19 cellular contexts compared by ENCODE assay signal in the genomic region with DNA sequence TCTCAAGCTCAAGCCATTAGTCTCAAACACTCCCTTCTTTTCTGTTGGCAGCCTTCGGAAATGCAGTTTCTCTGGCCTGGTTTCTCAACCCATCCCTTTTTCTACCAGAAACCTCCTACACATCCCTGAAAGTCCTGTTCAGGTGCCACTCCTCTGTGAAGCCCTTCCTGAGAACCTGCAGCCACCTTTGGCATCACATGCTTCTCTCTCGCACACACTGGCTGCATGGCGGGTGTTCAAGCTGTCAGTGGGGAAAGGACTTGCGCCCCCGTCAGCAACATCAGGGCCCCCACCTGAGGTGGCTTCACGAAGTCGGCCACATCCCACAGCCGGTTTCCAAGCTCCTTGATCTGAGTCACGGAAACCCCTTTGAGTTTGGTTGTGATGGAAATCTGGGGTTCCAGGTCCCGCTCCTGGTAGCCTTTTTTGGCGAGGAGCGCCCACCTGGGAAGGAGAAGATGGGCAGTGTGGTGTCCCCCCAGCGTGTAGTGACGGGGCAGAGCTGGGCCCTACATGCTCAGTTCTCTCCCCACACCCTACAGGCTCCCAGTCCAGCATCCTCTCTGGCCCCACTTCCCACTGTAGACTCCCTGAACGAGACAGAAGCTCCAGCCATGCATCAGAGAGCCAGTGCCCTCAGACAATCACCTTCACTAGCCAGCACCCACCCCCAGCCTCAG. TPM values are rescaled to one million over a fixed set of nuclear protein-coding genes. Genes with fewer than 3 reads are reported as not detected.
A peak's percentile ranks its signal among the peaks of the same experiment; 100 is the strongest.
DNase-seq lines count a peak whose midpoint lies in the region; ATAC-seq and TF ChIP-seq lines count a peak whose summit lies in the region.
"Had no signal": no experiment of that assay in that cellular context is flagged by ENCODE, and none has a peak within 500 bp of the region (broad histone marks: within the 10 kb centered on the region; RNA-seq: fewer than 3 reads in every experiment).

No MANE protein-coding gene starts in this region.

- peaks cover 17 to 21% of the 10 kb centered on the region in 2 donors for H3K27me3 Mint-ChIP-seq in natural killer cell (ENCODE audit: low read depth in 2 of 2)

- no peaks in the 10 kb centered on the region for H3K9me3 Mint-ChIP-seq in natural killer cell
- H3K9me3 Mint-ChIP-seq: activated naive CD8-positive, alpha-beta T cell treated with anti-CD3 and anti-CD28 coated beads for 36 hours; stimulated activated naive CD8-positive, alpha-beta T cell treated with anti-CD3 and anti-CD28 coated beads, Interleukin-15, amount 100 ng/mL, for 72 hours had no signal

- H3K4me2 ChIP-seq in BLaER1 (peak overlapping the region; percentile 86), PC-9 (peak overlapping the region; percentile 71), osteoblast (ENCODE audit: insufficient read depth, low read length) (peak overlapping the region; percentile 45)

- no peak overlapping the region for H3K4me3 Mint-ChIP-seq in natural killer cell
- H3K4me3 Mint-ChIP-seq: activated naive CD8-positive, alpha-beta T cell treated with anti-CD3 and anti-CD28 coated beads for 36 hours had no signal

- H3K4me1 ChIP-seq in BLaER1, result peaks cover 29% of the 10 kb centered on the region
- H3K4me1 ChIP-seq in PC-9 (replicated peaks; ENCODE audit: insufficient read depth), result peaks cover 27% of the 10 kb centered on the region
- peaks cover 44% of the 10 kb centered on the region for H3K4me1 ChIP-seq in osteoblast (ENCODE audit: insufficient read depth, low read length)

- H3K36me3 ChIP-seq in BLaER1, result no peaks in the 10 kb centered on the region
- H3K36me3 ChIP-seq in PC-9 (ENCODE audit: low read depth), result no peaks in the 10 kb centered on the region
- no peaks in the 10 kb centered on the region for H3K36me3 ChIP-seq in osteoblast (ENCODE audit: insufficient read depth, low read length)
- H3K36me3 ChIP-seq: esophagus muscularis mucosa had no signal

- peaks cover 17 to 33% of the 10 kb centered on the region in 2 donors for H3K4me1 Mint-ChIP-seq in natural killer cell

- ATAC-seq in left colon, result no peak
- no peak for ATAC-seq in GM21825 (IDR thresholded peaks at IDR 0.05; ENCODE audit: unreplicated experiment)
- ATAC-seq in natural killer cell, result no peak

- no peak overlapping the region for H2AFZ ChIP-seq in PC-9
- H2AFZ ChIP-seq in osteoblast (ENCODE audit: low read length), result no peak overlapping the region

- H3K79me2 ChIP-seq in PC-9 (ENCODE audit: low read depth), result no peaks in the 10 kb centered on the region
- no peaks in the 10 kb centered on the region for H3K79me2 ChIP-seq in osteoblast (ENCODE audit: insufficient read depth, low read length)

- CTCF ChIA-PET in PC-9 (lab: Charles Lee), result interaction anchor here (0.8 to 1.0 kb wide), 2 partner anchors 28 to 58 kb away, joined by 4 read pairs; no protein-coding TSS in a partner anchor

- H3K27ac Mint-ChIP-seq in natural killer cell, result peak overlapping the region in 1 of 2 donors; percentile 94
- H3K27ac Mint-ChIP-seq: activated naive CD8-positive, alpha-beta T cell treated with anti-CD3 and anti-CD28 coated beads for 36 hours had no signal

- H3K9ac ChIP-seq in BLaER1, result no peak overlapping the region

- intact Hi-C loops in PC-9 (cut with micrococcal nuclease; ENCODE audit: unreplicated experiment), result no loop called here
- intact Hi-C loops in left colon (cut with DNase I, micrococcal nuclease), result no loop called here
- intact Hi-C loops in natural killer cell (cut with micrococcal nuclease), result no loop called here

- H4K20me1 ChIP-seq in BLaER1 (peaks cover 6% of the 10 kb centered on the region; the same call in 1 of the 2 replicates), PC-9 (ENCODE audit: insufficient read depth) (no peaks in the 10 kb centered on the region), osteoblast (ENCODE audit: insufficient read depth, low read length) (no peaks in the 10 kb centered on the region)

- H3K27me3 ChIP-seq in BLaER1, result no peaks in the 10 kb centered on the region
- H3K27me3 ChIP-seq in PC-9 (ENCODE audit: insufficient read depth, low read depth), result no peaks in the 10 kb centered on the region
- H3K27me3 ChIP-seq in osteoblast (ENCODE audit: insufficient read depth, low read length), result no peaks in the 10 kb centered on the region
- H3K27me3 ChIP-seq: esophagus muscularis mucosa had no signal

- no TSS peak for BruUV-seq in PC-9 (replicated peaks; lab: Mats Ljungman, UMichigan)

- no peaks in the 10 kb centered on the region for H3K36me3 Mint-ChIP-seq in natural killer cell
- H3K36me3 Mint-ChIP-seq: activated naive CD8-positive, alpha-beta T cell treated with anti-CD3 and anti-CD28 coated beads for 36 hours had no signal

- H3F3A ChIP-seq in PC-9 (ENCODE audit: insufficient read depth, low read depth), result 0 out of 2 replicates have a peak, but pooled peaks cover 3% of the 10 kb centered on the region

- no peak overlapping the region for H3K4me3 ChIP-seq in BLaER1
- no peak overlapping the region for H3K4me3 ChIP-seq in PC-9
- no peak overlapping the region for H3K4me3 ChIP-seq in osteoblast (ENCODE audit: insufficient read depth, low read length)

- H3K9me3 ChIP-seq in BLaER1, result no peaks in the 10 kb centered on the region
- no peaks in the 10 kb centered on the region for H3K9me3 ChIP-seq in PC-9 (ENCODE audit: insufficient read depth, low read depth)
- H3K9me3 ChIP-seq in osteoblast (ENCODE audit: low read depth, low read length), result no peaks in the 10 kb centered on the region
- H3K9me3 ChIP-seq: esophagus muscularis mucosa had no signal

- POLR2A ChIA-PET in PC-9 (lab: Charles Lee; ENCODE audit: unreplicated experiment), result interaction anchor here (0.5 to 0.6 kb wide), 2 partner anchors 11 to 115 kb away, joined by 7 read pairs; no protein-coding TSS in a partner anchor

- TF ChIP-seq CTCF in PC-9 (conservative IDR thresholded peaks at IDR 0.05) (no peak), osteoblast (IDR thresholded peaks at IDR 0.05; ENCODE audit: extremely low read depth, low read depth, low read length) (no peak), natural killer cell (IDR thresholded peaks at IDR 0.05) (no peak)

- DNase-seq in PC-9 (no peak), epithelial cell of prostate (ENCODE audit: low read depth, low spot score) (no peak), osteoblast (ENCODE audit: insufficient read length, low spot score, missing footprints) (peak; percentile 63), left colon (no peak), dermis blood vessel endothelial cell (no peak), natural killer cell (no peak)
- DNase-seq: activated CD4-positive, CD25-positive, alpha-beta regulatory T cell treated with anti-CD3 and anti-CD28 coated beads, Interleukin-2, amount 50 U/mL, for 72 hours; activated naive CD8-positive, alpha-beta T cell treated with anti-CD3 and anti-CD28 coated beads for 36 hours; activated T-cell treated with anti-CD3 and anti-CD28 coated beads for 4 hours; central memory CD4-positive, alpha-beta T cell; NCI-H774; stimulated activated naive CD8-positive, alpha-beta T cell treated with anti-CD3 and anti-CD28 coated beads, Interleukin-15, amount 100 ng/mL, for 72 hours; T-helper 1 cell had no signal

- H3K27ac ChIP-seq in BLaER1, result no peak overlapping the region
- no peak overlapping the region for H3K27ac ChIP-seq in PC-9
- H3K27ac ChIP-seq in epithelial cell of prostate, result peak overlapping the region; percentile 22
- peak overlapping the region; percentile 95 for H3K27ac ChIP-seq in osteoblast (ENCODE audit: low read depth, low read length)
- H3K27ac ChIP-seq: esophagus muscularis mucosa had no signal

- no peaks in the 10 kb centered on the region for H3K9me2 ChIP-seq in PC-9 (ENCODE audit: insufficient read depth)

RNA-seq across cellular contexts. Expression of gene LRRC74B, which starts 1.8 kb away (rescaled TPM):
- total RNA-seq in PC-9 (2021) (0.25 TPM in 1 of 2 replicates, not detected in the other), osteoblast (under 0.01 TPM in 1 of 2 replicates, not detected in the other), left colon (under 1 TPM in 1 of 2 donors, not detected in 1; 0.18 TPM), dermis blood vessel endothelial cell (not detected in 2 replicates), natural killer cell (under 1 TPM in 1 of 3 donors, not detected in 2; 0.11 TPM)
- total RNA-seq: activated naive CD8-positive, alpha-beta T cell treated with anti-CD3 and anti-CD28 coated beads for 36 hours; esophagus muscularis mucosa; liver; omental fat pad had no signal

RNA-seq across cellular contexts. Expression of gene SLC7A4, which starts 11.6 kb away (rescaled TPM):
- not detected in 2 replicates for total RNA-seq in PC-9 (2021)
- under 0.01 and 0.36 TPM in 2 replicates for total RNA-seq in osteoblast
- 1 to 10 TPM; 4.0 to 4.9 TPM for total RNA-seq in left colon
- total RNA-seq in dermis blood vessel endothelial cell, result not detected in 2 replicates
- total RNA-seq in natural killer cell, result not detected
- total RNA-seq: RPMI7951 had no signal

RNA-seq across cellular contexts. Expression of gene P2RX6, which starts 29.0 kb away (rescaled TPM):
- 2.4 and 2.7 TPM in 2 replicates for total RNA-seq in PC-9 (2021)
- 3.2 and 5.1 TPM in 2 replicates for total RNA-seq in osteoblast
- total RNA-seq in left colon, result 1 to 10 TPM in 1 of 2 donors, under 1 TPM in 1; 0.73 to 1.5 TPM
- under 0.01 TPM in 1 of 2 replicates, not detected in the other for total RNA-seq in dermis blood vessel endothelial cell
- total RNA-seq in natural killer cell, result under 1 TPM; 0.14 to 0.93 (median 0.18) TPM

RNA-seq across cellular contexts. Expression of gene THAP7, which starts 42.1 kb away (rescaled TPM):
- total RNA-seq in PC-9 (2021) (16.4 and 17.0 TPM in 2 replicates), osteoblast (23.9 and 24.2 TPM in 2 replicates), left colon (10 to 100 TPM; 18.1 to 20.0 TPM), dermis blood vessel endothelial cell (13.8 and 18.1 TPM in 2 replicates), natural killer cell (10 to 100 TPM; 24.1 to 40.0 (median 26.8) TPM)

Comparison
In these comparisons a context has a peak if more than half of its experiments do, and no peak if none do; other contexts are left out.
1. H3K27ac ChIP-seq: peak in epithelial cell of prostate (single experiment) and osteoblast (single experiment); none in BLaER1 (single experiment) and PC-9 (single experiment).
2. Peak in every context shown above with its lines, with median percentiles within 50 percentile points of each other: H3K4me2 ChIP-seq.